Comparison of ENCODE assay signal across 8 cellular contexts in genomic region chr6:149863846-149864577, GRCh38. TPM values are rescaled to one million over a fixed set of nuclear protein-coding genes. Genes with fewer than 3 reads are reported as not detected.
A peak's percentile ranks its signal among the peaks of the same experiment; 100 is the strongest.
DNase-seq lines count a peak whose midpoint lies in the region; ATAC-seq lines count a peak whose summit lies in the region.

A gene with protein sequence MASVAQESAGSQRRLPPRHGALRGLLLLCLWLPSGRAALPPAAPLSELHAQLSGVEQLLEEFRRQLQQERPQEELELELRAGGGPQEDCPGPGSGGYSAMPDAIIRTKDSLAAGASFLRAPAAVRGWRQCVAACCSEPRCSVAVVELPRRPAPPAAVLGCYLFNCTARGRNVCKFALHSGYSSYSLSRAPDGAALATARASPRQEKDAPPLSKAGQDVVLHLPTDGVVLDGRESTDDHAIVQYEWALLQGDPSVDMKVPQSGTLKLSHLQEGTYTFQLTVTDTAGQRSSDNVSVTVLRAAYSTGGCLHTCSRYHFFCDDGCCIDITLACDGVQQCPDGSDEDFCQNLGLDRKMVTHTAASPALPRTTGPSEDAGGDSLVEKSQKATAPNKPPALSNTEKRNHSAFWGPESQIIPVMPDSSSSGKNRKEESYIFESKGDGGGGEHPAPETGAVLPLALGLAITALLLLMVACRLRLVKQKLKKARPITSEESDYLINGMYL (minus strand): TSS chr6:149864359. CDS start chr6:149864020, 339 bp downstream.

- H3K4me1 Mint-ChIP-seq in CD4-positive, alpha-beta memory T cell, result peaks cover 3 to 23% (median 10%) of the 10 kb centered on the region in 4 donors

- CTCF ChIA-PET in CD4-positive, alpha-beta memory T cell (lab: Charles Lee; ENCODE audit: partially characterized antibody), result interaction anchor here (0.9 to 2.3 kb wide), 4 partner anchors 13 to 29 kb away, joined by 3 to 9 read pairs (median 4); no protein-coding TSS in a partner anchor

- POLR2A ChIA-PET in CD4-positive, alpha-beta memory T cell (lab: Charles Lee; ENCODE audit: partially characterized antibody), result interaction anchor here (1.2 kb wide), 1 partner anchor 146 kb away, joined by 3 read pairs; the partner anchor contains the start of gene LATS1

- H3K36me3 Mint-ChIP-seq in CD4-positive, alpha-beta memory T cell, result peaks cover 0 to 2% of the 10 kb centered on the region in 2 donors

- no peaks in the 10 kb centered on the region for H3K9me3 Mint-ChIP-seq in CD4-positive, alpha-beta memory T cell

- 0% methylated on average over 56 to 62 of the region's 95 CpGs for WGBS in mesodermal cell (ENCODE audit: insufficient coverage in 2 of 2), 2 experiments

- no peaks in the 10 kb centered on the region for H3K9me3 ChIP-seq in CD4-positive, alpha-beta memory T cell (ENCODE audit: control insufficient read depth in 1 of 2, low read length in 2 of 2)
- no peaks in the 10 kb centered on the region for H3K9me3 ChIP-seq in NT2/D1 (ENCODE audit: insufficient read depth, low read length)
- H3K9me3 ChIP-seq in mesodermal cell (ENCODE audit: control insufficient read depth, low read length), result no peaks in the 10 kb centered on the region

- H3K36me3 ChIP-seq in CD4-positive, alpha-beta memory T cell (ENCODE audit: insufficient read depth, low read length), result no peaks in the 10 kb centered on the region
- H3K36me3 ChIP-seq in NT2/D1 (ENCODE audit: insufficient read depth, insufficient read length, low read length) (peaks cover 3% of the 10 kb centered on the region), mesodermal cell (ENCODE audit: control insufficient read depth, insufficient read depth, low read length) (no peaks in the 10 kb centered on the region)

- peak within 1 kb of the TSS; percentile 29 to 92 (median 79) for H3K27ac Mint-ChIP-seq in CD4-positive, alpha-beta memory T cell

- intact Hi-C loops in CD4-positive, alpha-beta memory T cell (cut with micrococcal nuclease), result loop anchor here (1.0 to 2.0 kb wide), 4 partner anchors 24 to 318 kb away; partner anchors contain the start of genes NUP43, PPIL4 and RAET1G

- H3K27me3 Mint-ChIP-seq in CD4-positive, alpha-beta memory T cell, result peaks cover 0 to 5% of the 10 kb centered on the region in 2 donors

- in situ Hi-C loops in endometrial microvascular endothelial cells (cut with HindIII; ENCODE audit: inconsistent ontology term, low pct_unique_long_range_greater_than_20kb, low sequenced_read_pairs), result no loop called here

- H3K4me3 ChIP-seq in CD4-positive, alpha-beta memory T cell (ENCODE audit: low read length in 2 of 2), result peak within 1 kb of the TSS; percentile 20 to 73
- H3K4me3 ChIP-seq in NT2/D1 (ENCODE audit: insufficient read length, low read depth) (peak within 1 kb of the TSS; percentile 63), mesodermal cell (ENCODE audit: extremely low read depth, insufficient read depth, low read length, poor library complexity, severe bottlenecking) (peak within 1 kb of the TSS; percentile 63)

- peak; percentile 73 for ATAC-seq in GM21360 (IDR thresholded peaks at IDR 0.05; ENCODE audit: unreplicated experiment)

- peaks cover 13% of the 10 kb centered on the region for H3K4me1 ChIP-seq in CD4-positive, alpha-beta memory T cell (ENCODE audit: insufficient read depth, low read length)
- H3K4me1 ChIP-seq in NT2/D1 (ENCODE audit: insufficient read depth, insufficient read length), result peaks cover 5% of the 10 kb centered on the region
- H3K4me1 ChIP-seq in mesodermal cell (ENCODE audit: control insufficient read depth, insufficient read depth, low read length, poor library complexity, severe bottlenecking), result peaks cover 16% of the 10 kb centered on the region

- H3K4me3 Mint-ChIP-seq in CD4-positive, alpha-beta memory T cell, result peak within 1 kb of the TSS; percentile 77 to 93 (median 84)

- H3K9ac ChIP-seq in NT2/D1 (ENCODE audit: insufficient read length, low read depth), result peak within 1 kb of the TSS; percentile 82

- peak; percentile 80 to 89 (median 85) for DNase-seq in CD4-positive, alpha-beta memory T cell
- peak; percentile 95 for DNase-seq in HT-29 (ENCODE audit: low spot score)
- peak; percentile 46 for DNase-seq in NT2/D1 (ENCODE audit: low read depth, low spot score)
- DNase-seq in activated CD8-positive, alpha-beta memory T cell treated with anti-CD3 and anti-CD28 coated beads, Interleukin-2, amount 50 U/mL, for 48 hours, result peak; percentile 92
- DNase-seq in stimulated activated CD8-positive, alpha-beta memory T cell treated with anti-CD3 and anti-CD28 coated beads, Interleukin-15, amount 100 ng/mL, for 24 hours (ENCODE audit: low read depth), result peak; percentile 66

- no peaks in the 10 kb centered on the region for H3K27me3 ChIP-seq in CD4-positive, alpha-beta memory T cell (ENCODE audit: insufficient read depth, low read length)
- H3K27me3 ChIP-seq in NT2/D1 (ENCODE audit: insufficient read depth, insufficient read length), result peaks cover 17% of the 10 kb centered on the region

- H3K27ac ChIP-seq in CD4-positive, alpha-beta memory T cell (ENCODE audit: low read depth, low read length), result peak within 1 kb of the TSS; percentile 29
- H3K27ac ChIP-seq in mesodermal cell (ENCODE audit: low read depth, low read length, severe bottlenecking), result peak within 1 kb of the TSS; percentile 57

RNA-seq across cellular contexts. Expression of the gene that starts here (rescaled TPM):
- total RNA-seq in CD4-positive, alpha-beta memory T cell, result 1 to 10 TPM; 3.6 to 5.6 TPM
- polyA plus RNA-seq in CD4-positive, alpha-beta memory T cell, result 1 to 10 TPM; 1.2 to 2.3 TPM
- total RNA-seq in HT-29 (2014; rRNA removed; shearing (Covaris generic)), result 37.9 and 43.0 TPM in 2 replicates
- 16.8 TPM for total RNA-seq in endometrial microvascular endothelial cells (ENCODE audit: inconsistent ontology term)
- 51.1 TPM for polyA plus RNA-seq in mesodermal cell (2013, experiment 1 of 2)
- 64.7 TPM for polyA plus RNA-seq in mesodermal cell (2013, experiment 2 of 2)

Comparison
In these comparisons a context has a peak if more than half of its experiments do, and no peak if none do; other contexts are left out.
1. Peak in every context shown above with its lines: DNase-seq, ATAC-seq, H3K4me3 ChIP-seq and H3K27ac ChIP-seq.